Comparison of ENCODE assay signal across 21 cellular contexts in genomic region chr12:79414252-79414651, GRCh38.
DNase-seq lines count a peak whose midpoint lies in the region; ATAC-seq, FAIRE-seq and TF ChIP-seq lines count a peak whose summit lies in the region.
"Had no signal": no experiment of that assay in that cellular context is flagged by ENCODE, and none has a peak within 500 bp of the region (broad histone marks: within the 10 kb centered on the region; RNA-seq: fewer than 3 reads in every experiment).

No MANE protein-coding gene starts in this region.

- H3K27me3 ChIP-seq in bronchial epithelial cell (ENCODE audit: control insufficient read depth, insufficient read depth, low read length) (no peaks in the 10 kb centered on the region), upper lobe of right lung (no peaks in the 10 kb centered on the region)
- H3K27me3 ChIP-seq: Peyer's patch had no signal

- H3K36me3 ChIP-seq in bronchial epithelial cell (ENCODE audit: control insufficient read depth, insufficient read depth, low read length) (no peaks in the 10 kb centered on the region), upper lobe of right lung (no peaks in the 10 kb centered on the region)
- H3K36me3 ChIP-seq: left ventricle myocardium inferior, Peyer's patch had no signal

- no peak overlapping the region for H3K4me3 Mint-ChIP-seq in mesothelial cell of epicardium
- H3K4me3 Mint-ChIP-seq: CD14-positive monocyte; naive thymus-derived CD4-positive, alpha-beta T cell had no signal

- ATAC-seq in upper lobe of right lung (peak; percentile 48), GM19452 (IDR thresholded peaks at IDR 0.05; ENCODE audit: unreplicated experiment) (no peak)
- ATAC-seq: naive thymus-derived CD4-positive, alpha-beta T cell had no signal

- peak; percentile 40 for FAIRE-seq in bronchial epithelial cell (lab: Jason Lieb, UNC)
- FAIRE-seq: A204.1, endometrium, frontal cortex had no signal

- H3K9me3 ChIP-seq in upper lobe of right lung, result no peaks in the 10 kb centered on the region
- H3K9me3 ChIP-seq: left ventricle myocardium inferior, Peyer's patch, SK-N-SH had no signal

- H3K36me3 Mint-ChIP-seq in mesothelial cell of epicardium, result no peaks in the 10 kb centered on the region
- H3K36me3 Mint-ChIP-seq: CD14-positive monocyte; naive thymus-derived CD4-positive, alpha-beta T cell had no signal

- peaks cover 78% of the 10 kb centered on the region for H3K4me1 Mint-ChIP-seq in mesothelial cell of epicardium
- H3K4me1 Mint-ChIP-seq: CD14-positive monocyte; naive thymus-derived CD4-positive, alpha-beta T cell had no signal

- no peaks in the 10 kb centered on the region for H3K27me3 Mint-ChIP-seq in mesothelial cell of epicardium (ENCODE audit: low read depth)
- H3K27me3 Mint-ChIP-seq: progenitor cell of endocrine pancreas had no signal

- no peak overlapping the region for H3K27ac ChIP-seq in upper lobe of right lung
- H3K27ac ChIP-seq: left ventricle myocardium inferior had no signal

- peak overlapping the region; percentile 92 for H3K27ac Mint-ChIP-seq in mesothelial cell of epicardium
- H3K27ac Mint-ChIP-seq: CD14-positive monocyte; naive thymus-derived CD4-positive, alpha-beta T cell; progenitor cell of endocrine pancreas had no signal

- H3K4me3 ChIP-seq in bronchial epithelial cell (ENCODE audit: low read depth, low read length) (no peak overlapping the region), upper lobe of right lung (no peak overlapping the region)
- H3K4me3 ChIP-seq: left ventricle myocardium inferior, Peyer's patch had no signal

- TF ChIP-seq CTCF in bronchial epithelial cell (IDR thresholded peaks at IDR 0.05; ENCODE audit: insufficient read depth, low read length, severe bottlenecking) (no peak), mesothelial cell of epicardium (IDR thresholded peaks at IDR 0.05; ENCODE audit: unreplicated experiment) (no peak), upper lobe of right lung (IDR thresholded peaks at IDR 0.05) (no peak)

- DNase-seq in DMS79 (lab: John Stamatoyannopoulos, UW) (peak; percentile 15), DMS79 treated with DMSO at 0.1 percent for 48 hours (lab: John Stamatoyannopoulos, UW) (no peak), bronchial epithelial cell (ENCODE audit: low read depth) (no peak), mesothelial cell of epicardium (ENCODE audit: low spot score in 2 of 2, unreplicated experiment in 2 of 2) (no peak), upper lobe of right lung (no peak), NCI-H1048 (lab: John Stamatoyannopoulos, UW) (no peak), 8988T (no peak)
- DNase-seq: activated CD4-positive, alpha-beta T cell treated with anti-CD3 and anti-CD28 coated beads for 4 hours; activated CD8-positive, alpha-beta memory T cell treated with anti-CD3 and anti-CD28 coated beads, Interleukin-2, amount 50 U/mL, for 4 hours; activated gamma-delta T cell; left ventricle myocardium inferior; naive thymus-derived CD4-positive, alpha-beta T cell; NCI-H2171; SK-N-SH had no signal

- intact Hi-C loops in upper lobe of right lung (cut with DNase I), result loop anchor here (10.0 kb wide), 1 partner anchor 321 kb away; no protein-coding TSS in a partner anchor

- peaks cover 9% of the 10 kb centered on the region for H3K4me1 ChIP-seq in upper lobe of right lung
- H3K4me1 ChIP-seq: left ventricle myocardium inferior had no signal

- H3K9me3 Mint-ChIP-seq in mesothelial cell of epicardium, result no peaks in the 10 kb centered on the region
- H3K9me3 Mint-ChIP-seq: CD14-positive monocyte had no signal
